In the genomic region with DNA sequence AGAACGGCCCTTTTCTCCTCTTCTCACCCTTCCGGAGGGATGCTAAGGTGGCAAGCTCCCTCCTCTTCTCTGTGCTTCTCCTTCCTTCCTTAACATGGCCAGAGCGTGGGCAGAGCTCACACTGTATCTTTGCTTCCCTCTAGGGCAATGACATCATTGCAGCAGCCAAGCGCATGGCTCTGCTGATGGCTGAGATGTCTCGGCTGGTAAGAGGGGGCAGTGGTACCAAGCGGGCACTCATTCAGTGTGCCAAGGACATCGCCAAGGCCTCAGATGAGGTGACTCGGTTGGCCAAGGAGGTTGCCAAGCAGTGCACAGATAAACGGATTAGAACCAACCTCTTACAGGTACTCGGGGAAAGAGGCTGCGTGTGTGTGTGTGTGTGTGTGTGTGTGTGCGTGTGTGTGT, we compare ENCODE assay signal across 1 cellular context.
TF ChIP-seq lines count a peak whose summit lies in the region.

No MANE protein-coding gene starts in this region.

TF ChIP-seq in HepG2, 621 proteins besides CTCF, POLR2A, EP300 and RAD21:
- TF ChIP-seq ZFX (CRISPR knock-in tag; IDR thresholded peaks at IDR 0.05; ENCODE audit: low read depth) (no peak), ATF7 (IDR thresholded peaks at IDR 0.05) (peak; percentile 18; the same call in 1 of the 2 replicates), ATF7 (CRISPR knock-in tag; IDR thresholded peaks at IDR 0.05) (no peak)
TF ChIP-seq in HepG2: peak in this region for 1.
